8 cellular contexts compared by ENCODE assay signal in genomic region chr17:57422574-57423164, GRCh38.
DNase-seq lines count a peak whose midpoint lies in the region; ATAC-seq, FAIRE-seq and TF ChIP-seq lines count a peak whose summit lies in the region.

No MANE protein-coding gene starts in this region.

- no peak overlapping the region for H3K4me3 Mint-ChIP-seq in activated naive CD4-positive, alpha-beta T cell treated with anti-CD3 and anti-CD28 coated beads for 36 hours

- H3K9me3 Mint-ChIP-seq in activated naive CD4-positive, alpha-beta T cell treated with anti-CD3 and anti-CD28 coated beads for 36 hours = no peaks in the 10 kb centered on the region

- TF ChIP-seq POLR2A in H54 (IDR thresholded peaks at IDR 0.05; ENCODE audit: low read depth, low read length) = no peak

- DNase-seq in H54 (ENCODE audit: insufficient read length, low spot score) (peak; percentile 77), MV-4-11 (lab: John Stamatoyannopoulos, UW) (peak; percentile 98), Right ventricle myocardium superior (no peak), middle frontal gyrus (ENCODE audit: extremely low spot score, low spot score) (no peak), Ammon's horn (ENCODE audit: low spot score) (no peak)
- no peak for DNase-seq in activated naive CD4-positive, alpha-beta T cell treated with anti-CD3 and anti-CD28 coated beads for 36 hours

- FAIRE-seq in H54 (lab: Jason Lieb, UNC) = peak; percentile 58

- H3K27ac Mint-ChIP-seq in activated naive CD4-positive, alpha-beta T cell treated with anti-CD3 and anti-CD28 coated beads for 36 hours = no peak overlapping the region

- ATAC-seq in GM18498 (IDR thresholded peaks at IDR 0.05; ENCODE audit: unreplicated experiment) (peak; percentile 81), Right ventricle myocardium superior (ENCODE audit: poor library complexity) (peak; percentile 86), GM21526 (IDR thresholded peaks at IDR 0.05; ENCODE audit: low FRiP score, unreplicated experiment) (no peak)

- CTCF ChIA-PET in activated naive CD4-positive, alpha-beta T cell treated with anti-CD3 and anti-CD28 coated beads for 36 hours (lab: Charles Lee) = interaction anchor here (0.6 to 2.2 kb wide), 2 partner anchors 18 to 107 kb away, joined by 4 to 10 read pairs; no protein-coding TSS in a partner anchor

- H3K27me3 Mint-ChIP-seq in activated naive CD4-positive, alpha-beta T cell treated with anti-CD3 and anti-CD28 coated beads for 36 hours (ENCODE audit: low read depth) = no peaks in the 10 kb centered on the region

- intact Hi-C loops in Right ventricle myocardium superior (cut with DNase I) = no loop called here
- intact Hi-C loops in activated naive CD4-positive, alpha-beta T cell treated with anti-CD3 and anti-CD28 coated beads for 36 hours (cut with micrococcal nuclease) = no loop called here

- peaks cover 36% of the 10 kb centered on the region for H3K4me1 Mint-ChIP-seq in activated naive CD4-positive, alpha-beta T cell treated with anti-CD3 and anti-CD28 coated beads for 36 hours (ENCODE audit: low read depth)

- peaks cover 1% of the 10 kb centered on the region for H3K36me3 Mint-ChIP-seq in activated naive CD4-positive, alpha-beta T cell treated with anti-CD3 and anti-CD28 coated beads for 36 hours (ENCODE audit: low read depth)

Comparison
In these comparisons a context has a peak if more than half of its experiments do, and no peak if none do; other contexts are left out.
1. DNase-seq: peak in H54 (single experiment) and MV-4-11 (single experiment); none in Right ventricle myocardium superior (single experiment), middle frontal gyrus (single experiment), Ammon's horn (single experiment) and activated naive CD4-positive, alpha-beta T cell treated with anti-CD3 and anti-CD28 coated beads for 36 hours (single experiment).